Comparison of ENCODE assay signal across 18 cellular contexts in the genomic region with DNA sequence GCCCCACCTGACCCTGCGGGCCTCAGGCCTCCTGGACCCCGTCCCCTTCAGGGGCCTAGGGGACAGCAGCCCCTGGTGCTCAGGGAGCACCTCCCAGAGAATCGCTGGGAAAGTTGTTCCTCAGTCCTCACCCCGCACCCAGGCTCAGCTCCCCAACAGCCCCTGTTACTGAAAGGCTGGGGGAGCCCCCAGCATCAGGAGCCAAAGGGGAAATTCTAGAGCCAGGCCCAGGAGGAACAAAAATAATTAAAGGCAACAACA.
DNase-seq lines count a peak whose midpoint lies in the region; ATAC-seq and TF ChIP-seq lines count a peak whose summit lies in the region.
"Had no signal": no experiment of that assay in that cellular context is flagged by ENCODE, and none has a peak within 500 bp of the region (broad histone marks: within the 10 kb centered on the region; RNA-seq: fewer than 3 reads in every experiment).

No MANE protein-coding gene starts in this region.

- peak overlapping the region; percentile 33 for H3K27ac Mint-ChIP-seq in MCF 10A (ENCODE audit: low read depth, unreplicated experiment)
- no peak overlapping the region for H3K27ac Mint-ChIP-seq in osteocyte (ENCODE audit: unreplicated experiment)
- H3K27ac Mint-ChIP-seq: B cell; CD4-positive, alpha-beta T cell; CD8-positive, alpha-beta T cell had no signal

- DNase-seq in MCF 10A (ENCODE audit: unreplicated experiment) = no peak
- DNase-seq in breast epithelium (ENCODE audit: low spot score in 2 of 2) = no peak
- peak; percentile 47 for DNase-seq in H7
- peak; percentile 73 for DNase-seq in osteocyte (ENCODE audit: extremely low spot score, unreplicated experiment)
- DNase-seq in NCI-H446 treated with DMSO at 0.1 percent for 48 hours (lab: John Stamatoyannopoulos, UW) = no peak
- DNase-seq in upper lobe of left lung = no peak
- DNase-seq: AML-193; Caco-2; Calu3; CD4-positive, alpha-beta T cell; DMS79 treated with DMSO at 0.1 percent for 48 hours; GF-D8 had no signal

- H3K36me3 Mint-ChIP-seq in MCF 10A (ENCODE audit: insufficient read depth, unreplicated experiment) (peaks cover 5% of the 10 kb centered on the region), osteocyte (ENCODE audit: unreplicated experiment) (no peaks in the 10 kb centered on the region)
- H3K36me3 Mint-ChIP-seq: CD8-positive, alpha-beta T cell had no signal

- POLR2A ChIA-PET in MCF 10A (lab: Yijun Ruan, JAX) = no interaction called here

- TF ChIP-seq EP300 in upper lobe of left lung (IDR thresholded peaks at IDR 0.05) = no peak

- H3K9me3 ChIP-seq in breast epithelium (peaks cover 0 to 3% of the 10 kb centered on the region in 2 donors), upper lobe of left lung (peaks cover 0 to 6% (median 0%) of the 10 kb centered on the region in 4 donors)
- H3K9me3 ChIP-seq: A549, Caco-2 had no signal

- CTCF ChIA-PET in MCF 10A (lab: Yijun Ruan, JAX) = interaction anchor here (2.9 kb wide), 1 partner anchor 11 kb away, joined by 14 read pairs; no protein-coding TSS in a partner anchor

- no peaks in the 10 kb centered on the region for H3K27me3 ChIP-seq in breast epithelium
- H3K27me3 ChIP-seq in H7 (ENCODE audit: control insufficient read depth, insufficient read depth, low read length) = no peaks in the 10 kb centered on the region
- H3K27me3 ChIP-seq in upper lobe of left lung = no peaks in the 10 kb centered on the region
- H3K27me3 ChIP-seq: BLaER1 treated with 17β-estradiol and CSF1 and Interleukin-3, amounts not matched to agents 10 nM and 100 nM had no signal

- TF ChIP-seq CTCF in MCF 10A (IDR thresholded peaks at IDR 0.05; ENCODE audit: unreplicated experiment) (no peak), breast epithelium (IDR thresholded peaks at IDR 0.05) (no peak), osteocyte (IDR thresholded peaks at IDR 0.05) (no peak), upper lobe of left lung (IDR thresholded peaks at IDR 0.05) (no peak)

- intact Hi-C loops in MCF 10A (cut with micrococcal nuclease) (no loop called here), breast epithelium (cut with DNase I; ENCODE audit: low total_unique reads) (no loop called here)

- no TSS peak for BruUV-seq in MCF 10A (replicated peaks; lab: Mats Ljungman, UMichigan)

- no peaks in the 10 kb centered on the region for H3K27me3 Mint-ChIP-seq in MCF 10A (ENCODE audit: insufficient read depth, unreplicated experiment)
- no peaks in the 10 kb centered on the region for H3K27me3 Mint-ChIP-seq in osteocyte (ENCODE audit: unreplicated experiment)
- H3K27me3 Mint-ChIP-seq: B cell; CD4-positive, alpha-beta T cell had no signal

- WGBS in upper lobe of left lung, 2 donors = 88 to 100% methylated on average over 4 of the region's 4 CpGs

- H3K36me3 ChIP-seq in breast epithelium = no peaks in the 10 kb centered on the region
- no peaks in the 10 kb centered on the region for H3K36me3 ChIP-seq in H7 (replicated peaks; ENCODE audit: control insufficient read depth, insufficient read depth, low read length)
- H3K36me3 ChIP-seq in upper lobe of left lung = no peaks in the 10 kb centered on the region
- H3K36me3 ChIP-seq: BLaER1 treated with 17β-estradiol and CSF1 and Interleukin-3, amounts not matched to agents 10 nM and 100 nM had no signal

- H3K27ac ChIP-seq in breast epithelium = no peak overlapping the region
- no peak overlapping the region for H3K27ac ChIP-seq in upper lobe of left lung
- H3K27ac ChIP-seq: 22Rv1; A549; BLaER1 treated with 17β-estradiol and CSF1 and Interleukin-3, amounts not matched to agents 10 nM and 100 nM; C4-2B had no signal

- H3K9me3 Mint-ChIP-seq in MCF 10A (ENCODE audit: unreplicated experiment) (no peaks in the 10 kb centered on the region), osteocyte (ENCODE audit: unreplicated experiment) (no peaks in the 10 kb centered on the region)
- H3K9me3 Mint-ChIP-seq: CD8-positive, alpha-beta T cell had no signal

- H3K4me3 ChIP-seq in breast epithelium (no peak overlapping the region), H7 (ENCODE audit: insufficient read depth, low read depth, low read length) (no peak overlapping the region), upper lobe of left lung (no peak overlapping the region)
- H3K4me3 ChIP-seq: A549; BLaER1 treated with 17β-estradiol and CSF1 and Interleukin-3, amounts not matched to agents 10 nM and 100 nM had no signal

- no peak for ATAC-seq in upper lobe of left lung (ENCODE audit: low FRiP score in 2 of 2)
- ATAC-seq: A549; CD8-positive, alpha-beta T cell had no signal

- no peak for TF ChIP-seq POLR2A in breast epithelium (IDR thresholded peaks at IDR 0.05)
- TF ChIP-seq POLR2A in upper lobe of left lung (IDR thresholded peaks at IDR 0.05) = no peak

- H3K4me1 Mint-ChIP-seq in MCF 10A (ENCODE audit: insufficient read depth, unreplicated experiment) = no peaks in the 10 kb centered on the region
- no peaks in the 10 kb centered on the region for H3K4me1 Mint-ChIP-seq in osteocyte (ENCODE audit: unreplicated experiment)
- H3K4me1 Mint-ChIP-seq: B cell had no signal

- no peaks in the 10 kb centered on the region for H3K4me1 ChIP-seq in breast epithelium
- H3K4me1 ChIP-seq in upper lobe of left lung = no peaks in the 10 kb centered on the region
- H3K4me1 ChIP-seq: A549, Caco-2 had no signal

- no peak overlapping the region for H3K4me3 Mint-ChIP-seq in MCF 10A (ENCODE audit: unreplicated experiment)
- no peak overlapping the region for H3K4me3 Mint-ChIP-seq in osteocyte (ENCODE audit: unreplicated experiment)
- H3K4me3 Mint-ChIP-seq: B cell; CD4-positive, alpha-beta T cell; CD8-positive, alpha-beta T cell had no signal

Comparison
In these comparisons a context has a peak if more than half of its experiments do, and no peak if none do; other contexts are left out.
1. DNase-seq: peak in H7 (single experiment) and osteocyte (single experiment); none in MCF 10A (single experiment), breast epithelium (0 of 2), NCI-H446 treated with DMSO at 0.1 percent for 48 hours (single experiment) and upper lobe of left lung (0 of 2).